1 cellular context compared by ENCODE assay signal in genomic region chr10:110500515-110500905, GRCh38.
TF ChIP-seq lines count a peak whose summit lies in the region.

No MANE protein-coding gene starts in this region.

TF ChIP-seq in H1, 55 proteins besides CTCF, POLR2A, EP300 and RAD21 (continued from another document):
- TF ChIP-seq USF2 (IDR thresholded peaks at IDR 0.05; ENCODE audit: low read length) (no peak), POU5F1 (IDR thresholded peaks at IDR 0.05; ENCODE audit: low read depth, low read length) (no peak), CEBPB (IDR thresholded peaks at IDR 0.05; ENCODE audit: low read depth, low read length) (no peak), RFX5 (IDR thresholded peaks at IDR 0.05; ENCODE audit: borderline replicate concordance, low read depth, low read length) (no peak), TEAD4 (IDR thresholded peaks at IDR 0.05; ENCODE audit: low read depth, low read length) (no peak), PHF8 (conservative IDR thresholded peaks at IDR 0.05; ENCODE audit: low read depth, low read length) (no peak), MAFK (IDR thresholded peaks at IDR 0.05; ENCODE audit: low read depth, low read length) (no peak), FOSL1 (IDR thresholded peaks at IDR 0.05; ENCODE audit: insufficient read depth, low read depth, low read length) (no peak), CREB1 (IDR thresholded peaks at IDR 0.05) (no peak), TAF1 (IDR thresholded peaks at IDR 0.05; ENCODE audit: low read depth, low read length) (no peak), SUZ12 (IDR thresholded peaks at IDR 0.05; ENCODE audit: low read length) (no peak), E2F6 (IDR thresholded peaks at IDR 0.05) (no peak), SP2 (IDR thresholded peaks at IDR 0.05; ENCODE audit: low read length) (no peak), RNF2 (IDR thresholded peaks at IDR 0.05; ENCODE audit: borderline replicate concordance, low read depth, low read length, missing control alignments, poor library complexity, severe bottlenecking) (no peak), ATF2 (IDR thresholded peaks at IDR 0.05; ENCODE audit: low read length) (no peak), SP1 (IDR thresholded peaks at IDR 0.05; ENCODE audit: low read depth, low read length) (no peak)
TF ChIP-seq in H1: peak in this region for 0.
